22 cellular contexts compared by ENCODE assay signal in genomic region chr13:107242138-107242537, GRCh38.
DNase-seq lines count a peak whose midpoint lies in the region; ATAC-seq and TF ChIP-seq lines count a peak whose summit lies in the region.
"Had no signal": no experiment of that assay in that cellular context is flagged by ENCODE, and none has a peak within 500 bp of the region (broad histone marks: within the 10 kb centered on the region; RNA-seq: fewer than 3 reads in every experiment).

No MANE protein-coding gene starts in this region.

- intact Hi-C loops in upper lobe of right lung (cut with DNase I), result no loop called here

- H3K36me3 ChIP-seq in WERI-Rb-1, result no peaks in the 10 kb centered on the region
- no peaks in the 10 kb centered on the region for H3K36me3 ChIP-seq in mesenchymal stem cell (ENCODE audit: control insufficient read depth in 1 of 2, insufficient read depth in 2 of 2, low read depth in 1 of 2, low read length in 2 of 2)
- no peaks in the 10 kb centered on the region for H3K36me3 ChIP-seq in upper lobe of right lung
- H3K36me3 ChIP-seq: BE2C; BLaER1 treated with 17β-estradiol and CSF1 and Interleukin-3, amounts not matched to agents 10 nM and 100 nM; HAP-1 had no signal

- no peak overlapping the region for H2AK5ac ChIP-seq in mesenchymal stem cell (ENCODE audit: low read length, severe bottlenecking)

- peak; percentile 35 for ATAC-seq in upper lobe of right lung
- ATAC-seq: A549 had no signal

- no peak overlapping the region for H2BK15ac ChIP-seq in mesenchymal stem cell (ENCODE audit: low read depth, poor library complexity, severe bottlenecking)

- TF ChIP-seq CTCF in WERI-Rb-1 (IDR thresholded peaks at IDR 0.05; ENCODE audit: low read depth, low read length) (no peak), upper lobe of right lung (IDR thresholded peaks at IDR 0.05) (no peak)

- H3K79me1 ChIP-seq in mesenchymal stem cell (replicated peaks; ENCODE audit: low read length, poor library complexity, severe bottlenecking), result peaks cover 22% of the 10 kb centered on the region

- H3K14ac ChIP-seq in mesenchymal stem cell (ENCODE audit: low read length in 2 of 2), result no peak overlapping the region

- WGBS in mesenchymal stem cell, result 69% methylated on average over 3 of the region's 6 CpGs

- DNase-seq in NCI-H2227 (lab: John Stamatoyannopoulos, UW; ENCODE audit: unreplicated experiment) (peak; percentile 2), NCI-H2227 treated with DMSO at 0.1 percent for 48 hours (lab: John Stamatoyannopoulos, UW) (no peak), WERI-Rb-1 (peak; percentile 46), mesenchymal stem cell (no peak), upper lobe of right lung (no peak), activated gamma-delta T cell (lab: John Stamatoyannopoulos, UW) (no peak), C1 segment of cervical spinal cord (lab: John Stamatoyannopoulos, UW) (no peak)
- DNase-seq in stimulated activated CD4-positive, alpha-beta T cell treated with anti-CD3 and anti-CD28 coated beads, Interleukin-2, amount 100 ng/mL, for 24 hours, result no peak
- DNase-seq: 8988T; ACHN; AML-193; BE2C; Calu3; CD4-positive, alpha-beta memory T cell; COR-L47; DMS53; DND-41; GM23248; HFFc6 had no signal

- H4K91ac ChIP-seq in mesenchymal stem cell (ENCODE audit: low read length), result peak overlapping the region; percentile 77

- peak overlapping the region; percentile 35 for H4K8ac ChIP-seq in mesenchymal stem cell (ENCODE audit: low read length)

- H2BK12ac ChIP-seq in mesenchymal stem cell (ENCODE audit: low read length in 2 of 2), result peak overlapping the region in 1 of 2 experiments; percentile 28

- H3K4me1 ChIP-seq in mesenchymal stem cell (ENCODE audit: control insufficient read depth, insufficient read depth, low read depth, low read length) (peaks cover 2% of the 10 kb centered on the region), upper lobe of right lung (no peaks in the 10 kb centered on the region)
- H3K4me1 ChIP-seq: A549; BLaER1 treated with 17β-estradiol and CSF1 and Interleukin-3, amounts not matched to agents 10 nM and 100 nM; HAP-1 had no signal

- H3K27me3 ChIP-seq in WERI-Rb-1 (ENCODE audit: insufficient read depth, low read depth, severe bottlenecking), result no peaks in the 10 kb centered on the region
- H3K27me3 ChIP-seq in mesenchymal stem cell (ENCODE audit: control insufficient read depth in 1 of 2, insufficient read depth in 1 of 2, low read length in 2 of 2), result no peaks in the 10 kb centered on the region
- H3K27me3 ChIP-seq in upper lobe of right lung, result no peaks in the 10 kb centered on the region
- H3K27me3 ChIP-seq: BE2C; BLaER1 treated with 17β-estradiol and CSF1 and Interleukin-3, amounts not matched to agents 10 nM and 100 nM had no signal

- H2BK120ac ChIP-seq in mesenchymal stem cell (ENCODE audit: low read depth, low read length), result no peak overlapping the region

- no peak overlapping the region for H3K4me3 ChIP-seq in WERI-Rb-1 (ENCODE audit: low read depth, low read length)
- H3K4me3 ChIP-seq in mesenchymal stem cell (ENCODE audit: insufficient read depth in 1 of 2, low read depth in 1 of 2, low read length in 2 of 2), result no peak overlapping the region
- H3K4me3 ChIP-seq in upper lobe of right lung, result no peak overlapping the region
- H3K4me3 ChIP-seq: A549; BLaER1 treated with 17β-estradiol and CSF1 and Interleukin-3, amounts not matched to agents 10 nM and 100 nM; GM23248; HAP-1 had no signal

- H3K9ac ChIP-seq in mesenchymal stem cell (ENCODE audit: low read length), result no peak overlapping the region
- H3K9ac ChIP-seq: BLaER1 treated with 17β-estradiol and CSF1 and Interleukin-3, amounts not matched to agents 10 nM and 100 nM; GM23248 had no signal

- H3K18ac ChIP-seq in mesenchymal stem cell (ENCODE audit: low read depth in 1 of 2, low read length in 2 of 2), result no peak overlapping the region

- H3K27ac ChIP-seq in WERI-Rb-1 (peak overlapping the region; percentile 37), mesenchymal stem cell (ENCODE audit: low read length, poor library complexity, severe bottlenecking) (no peak overlapping the region), upper lobe of right lung (no peak overlapping the region)
- H3K27ac ChIP-seq: A549; BLaER1 treated with 17β-estradiol and CSF1 and Interleukin-3, amounts not matched to agents 10 nM and 100 nM; GM23248 had no signal

- no peak overlapping the region for H2AFZ ChIP-seq in mesenchymal stem cell (ENCODE audit: low read depth, low read length)
- H2AFZ ChIP-seq: GM23248 had no signal

- no peak overlapping the region for H3K4ac ChIP-seq in mesenchymal stem cell (ENCODE audit: low read depth in 1 of 2, low read length in 2 of 2)

- H3K9me3 ChIP-seq in WERI-Rb-1 (ENCODE audit: severe bottlenecking) (no peaks in the 10 kb centered on the region), mesenchymal stem cell (ENCODE audit: control insufficient read depth, low read length) (no peaks in the 10 kb centered on the region), upper lobe of right lung (no peaks in the 10 kb centered on the region)
- H3K9me3 ChIP-seq: A549; BE2C; BLaER1 treated with 17β-estradiol and CSF1 and Interleukin-3, amounts not matched to agents 10 nM and 100 nM; HAP-1 had no signal

- no peak overlapping the region for H2BK5ac ChIP-seq in mesenchymal stem cell (ENCODE audit: low read depth, low read length, poor library complexity, severe bottlenecking)

- H3K23ac ChIP-seq in mesenchymal stem cell (ENCODE audit: low read length in 2 of 2), result no peak overlapping the region

- no peak overlapping the region for H3K4me2 ChIP-seq in mesenchymal stem cell (ENCODE audit: low read length, poor library complexity, severe bottlenecking)
- H3K4me2 ChIP-seq: A549; BLaER1 treated with 17β-estradiol and CSF1 and Interleukin-3, amounts not matched to agents 10 nM and 100 nM had no signal

Comparison
In these comparisons a context has a peak if more than half of its experiments do, and no peak if none do; other contexts are left out.
1. DNase-seq: peak in NCI-H2227 (single experiment) and WERI-Rb-1 (single experiment); none in NCI-H2227 treated with DMSO at 0.1 percent for 48 hours (single experiment), mesenchymal stem cell (single experiment), upper lobe of right lung (single experiment), activated gamma-delta T cell (single experiment), C1 segment of cervical spinal cord (0 of 14) and stimulated activated CD4-positive, alpha-beta T cell treated with anti-CD3 and anti-CD28 coated beads, Interleukin-2, amount 100 ng/mL, for 24 hours (0 of 2).